In genomic region chr11:373716-374551, GRCh38 we compare ENCODE assay signal across 1 cellular context.
TF ChIP-seq lines count a peak whose summit lies in the region.

No MANE protein-coding gene starts in this region.

TF ChIP-seq in WTC11, 78 proteins besides CTCF, POLR2A, EP300 and RAD21 (continued from another document):
- TF ChIP-seq, protein P1, sequence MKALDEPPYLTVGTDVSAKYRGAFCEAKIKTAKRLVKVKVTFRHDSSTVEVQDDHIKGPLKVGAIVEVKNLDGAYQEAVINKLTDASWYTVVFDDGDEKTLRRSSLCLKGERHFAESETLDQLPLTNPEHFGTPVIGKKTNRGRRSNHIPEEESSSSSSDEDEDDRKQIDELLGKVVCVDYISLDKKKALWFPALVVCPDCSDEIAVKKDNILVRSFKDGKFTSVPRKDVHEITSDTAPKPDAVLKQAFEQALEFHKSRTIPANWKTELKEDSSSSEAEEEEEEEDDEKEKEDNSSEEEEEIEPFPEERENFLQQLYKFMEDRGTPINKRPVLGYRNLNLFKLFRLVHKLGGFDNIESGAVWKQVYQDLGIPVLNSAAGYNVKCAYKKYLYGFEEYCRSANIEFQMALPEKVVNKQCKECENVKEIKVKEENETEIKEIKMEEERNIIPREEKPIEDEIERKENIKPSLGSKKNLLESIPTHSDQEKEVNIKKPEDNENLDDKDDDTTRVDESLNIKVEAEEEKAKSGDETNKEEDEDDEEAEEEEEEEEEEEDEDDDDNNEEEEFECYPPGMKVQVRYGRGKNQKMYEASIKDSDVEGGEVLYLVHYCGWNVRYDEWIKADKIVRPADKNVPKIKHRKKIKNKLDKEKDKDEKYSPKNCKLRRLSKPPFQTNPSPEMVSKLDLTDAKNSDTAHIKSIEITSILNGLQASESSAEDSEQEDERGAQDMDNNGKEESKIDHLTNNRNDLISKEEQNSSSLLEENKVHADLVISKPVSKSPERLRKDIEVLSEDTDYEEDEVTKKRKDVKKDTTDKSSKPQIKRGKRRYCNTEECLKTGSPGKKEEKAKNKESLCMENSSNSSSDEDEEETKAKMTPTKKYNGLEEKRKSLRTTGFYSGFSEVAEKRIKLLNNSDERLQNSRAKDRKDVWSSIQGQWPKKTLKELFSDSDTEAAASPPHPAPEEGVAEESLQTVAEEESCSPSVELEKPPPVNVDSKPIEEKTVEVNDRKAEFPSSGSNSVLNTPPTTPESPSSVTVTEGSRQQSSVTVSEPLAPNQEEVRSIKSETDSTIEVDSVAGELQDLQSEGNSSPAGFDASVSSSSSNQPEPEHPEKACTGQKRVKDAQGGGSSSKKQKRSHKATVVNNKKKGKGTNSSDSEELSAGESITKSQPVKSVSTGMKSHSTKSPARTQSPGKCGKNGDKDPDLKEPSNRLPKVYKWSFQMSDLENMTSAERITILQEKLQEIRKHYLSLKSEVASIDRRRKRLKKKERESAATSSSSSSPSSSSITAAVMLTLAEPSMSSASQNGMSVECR (CRISPR knock-in tag; IDR thresholded peaks at IDR 0.05; ENCODE audit: borderline replicate concordance) = no peak
- TF ChIP-seq RELA (CRISPR knock-in tag; IDR thresholded peaks at IDR 0.05; ENCODE audit: borderline replicate concordance) = no peak
- TF ChIP-seq, protein P2, sequence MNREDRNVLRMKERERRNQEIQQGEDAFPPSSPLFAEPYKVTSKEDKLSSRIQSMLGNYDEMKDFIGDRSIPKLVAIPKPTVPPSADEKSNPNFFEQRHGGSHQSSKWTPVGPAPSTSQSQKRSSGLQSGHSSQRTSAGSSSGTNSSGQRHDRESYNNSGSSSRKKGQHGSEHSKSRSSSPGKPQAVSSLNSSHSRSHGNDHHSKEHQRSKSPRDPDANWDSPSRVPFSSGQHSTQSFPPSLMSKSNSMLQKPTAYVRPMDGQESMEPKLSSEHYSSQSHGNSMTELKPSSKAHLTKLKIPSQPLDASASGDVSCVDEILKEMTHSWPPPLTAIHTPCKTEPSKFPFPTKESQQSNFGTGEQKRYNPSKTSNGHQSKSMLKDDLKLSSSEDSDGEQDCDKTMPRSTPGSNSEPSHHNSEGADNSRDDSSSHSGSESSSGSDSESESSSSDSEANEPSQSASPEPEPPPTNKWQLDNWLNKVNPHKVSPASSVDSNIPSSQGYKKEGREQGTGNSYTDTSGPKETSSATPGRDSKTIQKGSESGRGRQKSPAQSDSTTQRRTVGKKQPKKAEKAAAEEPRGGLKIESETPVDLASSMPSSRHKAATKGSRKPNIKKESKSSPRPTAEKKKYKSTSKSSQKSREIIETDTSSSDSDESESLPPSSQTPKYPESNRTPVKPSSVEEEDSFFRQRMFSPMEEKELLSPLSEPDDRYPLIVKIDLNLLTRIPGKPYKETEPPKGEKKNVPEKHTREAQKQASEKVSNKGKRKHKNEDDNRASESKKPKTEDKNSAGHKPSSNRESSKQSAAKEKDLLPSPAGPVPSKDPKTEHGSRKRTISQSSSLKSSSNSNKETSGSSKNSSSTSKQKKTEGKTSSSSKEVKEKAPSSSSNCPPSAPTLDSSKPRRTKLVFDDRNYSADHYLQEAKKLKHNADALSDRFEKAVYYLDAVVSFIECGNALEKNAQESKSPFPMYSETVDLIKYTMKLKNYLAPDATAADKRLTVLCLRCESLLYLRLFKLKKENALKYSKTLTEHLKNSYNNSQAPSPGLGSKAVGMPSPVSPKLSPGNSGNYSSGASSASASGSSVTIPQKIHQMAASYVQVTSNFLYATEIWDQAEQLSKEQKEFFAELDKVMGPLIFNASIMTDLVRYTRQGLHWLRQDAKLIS (CRISPR knock-in tag; IDR thresholded peaks at IDR 0.05; ENCODE audit: borderline replicate concordance) = no peak
- no peak for TF ChIP-seq ZNF219 (CRISPR knock-in tag; IDR thresholded peaks at IDR 0.05; ENCODE audit: borderline replicate concordance)
- no peak for TF ChIP-seq ZNF671 (CRISPR knock-in tag; IDR thresholded peaks at IDR 0.05)
